In the genomic region with DNA sequence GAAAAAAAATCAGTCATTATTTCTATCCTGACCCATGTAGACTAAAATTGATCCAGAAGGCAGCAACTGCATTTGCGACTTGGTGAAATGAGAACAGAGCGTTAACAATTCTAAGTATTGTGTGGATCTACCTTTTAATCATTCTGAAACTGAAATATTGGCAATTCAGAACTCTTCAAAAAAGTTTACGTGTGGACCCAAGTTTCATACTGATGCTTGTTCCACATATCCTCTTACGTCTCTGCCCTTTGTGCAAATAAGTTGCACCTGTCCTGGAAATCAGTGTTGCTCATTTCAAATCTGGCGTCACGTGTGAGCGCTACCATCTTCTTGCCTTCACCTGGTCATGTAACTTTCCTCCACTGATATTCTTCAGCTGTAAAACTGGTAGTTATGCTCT, we compare ENCODE assay signal across 1 cellular context.
TF ChIP-seq lines count a peak whose summit lies in the region.

No MANE protein-coding gene starts in this region.

TF ChIP-seq in GM12878, 131 proteins besides CTCF, POLR2A, EP300 and RAD21 (continued from another document):
- TF ChIP-seq ZBTB33 (IDR thresholded peaks at IDR 0.05), result no peak
- TF ChIP-seq ATF7 (IDR thresholded peaks at IDR 0.05; ENCODE audit: low read depth), result peak; percentile 24; the same call in 1 of the 2 replicates
- TF ChIP-seq POU2F2 (IDR thresholded peaks at IDR 0.05; ENCODE audit: borderline replicate concordance, low read depth, low read length), result no peak; the same call in 2 of the 3 replicates
- TF ChIP-seq EED (IDR thresholded peaks at IDR 0.05; ENCODE audit: low read depth), result 0 out of 2 replicates have a peak, but pooled peaks have one; percentile 39
- peak; percentile 22 for TF ChIP-seq RELA (IDR thresholded peaks at IDR 0.05; ENCODE audit: borderline replicate concordance, partially characterized antibody)
- peak; percentile 66; the same call in 1 of the 2 replicates for TF ChIP-seq BCL11A (IDR thresholded peaks at IDR 0.05; ENCODE audit: low read depth, low read length)
- no peak for TF ChIP-seq MTA3 (IDR thresholded peaks at IDR 0.05; ENCODE audit: borderline replicate concordance, low read length)
- TF ChIP-seq PAX5 (IDR thresholded peaks at IDR 0.05; ENCODE audit: borderline replicate concordance, low read depth, low read length), result peak; percentile 67; the same call in 1 of the 2 replicates
- peak; percentile 40; the same call in 1 of the 2 replicates for TF ChIP-seq MLLT1 (IDR thresholded peaks at IDR 0.05)
- TF ChIP-seq FOXM1 (IDR thresholded peaks at IDR 0.05; ENCODE audit: low read depth, low read length), result peak; percentile 64; the same call in 1 of the 2 replicates
- TF ChIP-seq NR2F1 (conservative IDR thresholded peaks at IDR 0.05), result 0 out of 2 replicates have a peak, but pooled peaks have one; percentile 39
- peak; percentile 64 for TF ChIP-seq DPF2 (IDR thresholded peaks at IDR 0.05)
- no peak for TF ChIP-seq HDAC2 (IDR thresholded peaks at IDR 0.05)
